20 cellular contexts compared by ENCODE assay signal in genomic region chr14:30638926-30639325, GRCh38.
"Had no signal": no experiment of that assay in that cellular context is flagged by ENCODE, and none has a peak within 500 bp of the region (broad histone marks: within the 10 kb centered on the region; RNA-seq: fewer than 3 reads in every experiment).

No MANE protein-coding gene starts in this region.

- H3K27me3 Mint-ChIP-seq: activated B cell treated with CpG ODN at 0.5 μM for 24 hours; activated T-cell treated with anti-CD3 and anti-CD28 coated beads, Interleukin-2, amount 50 U/mL, for 24 hours; natural killer cell treated with Interleukin-12 subunit alpha and Interleukin-12 subunit beta and Interleukin-15 and Interleukin-18, amount 100 ng/mL, for 72 hours; T-cell had no signal

- H3K27ac Mint-ChIP-seq: activated B cell treated with CpG ODN at 0.5 μM for 24 hours; activated CD8-positive, alpha-beta T cell treated with anti-CD3 and anti-CD28 coated beads, Interleukin-2, amount 10 ng/mL, durations not matched to agents 7 days and 5 days; activated T-cell treated with anti-CD3 and anti-CD28 coated beads, Interleukin-2, amount 50 U/mL, for 24 hours; natural killer cell treated with Interleukin-12 subunit alpha and Interleukin-12 subunit beta and Interleukin-15 and Interleukin-18, amount 100 ng/mL, for 72 hours; T-cell had no signal

- H3K4me3 Mint-ChIP-seq: activated B cell treated with CpG ODN at 0.5 μM for 24 hours; activated CD8-positive, alpha-beta T cell treated with anti-CD3 and anti-CD28 coated beads, Interleukin-2, amount 10 ng/mL, durations not matched to agents 7 days and 5 days; activated T-cell treated with anti-CD3 and anti-CD28 coated beads, Interleukin-2, amount 50 U/mL, for 24 hours; natural killer cell treated with Interleukin-12 subunit alpha and Interleukin-12 subunit beta and Interleukin-15 and Interleukin-18, amount 100 ng/mL, for 72 hours; T-cell had no signal

- H3K4me3 ChIP-seq: adrenal gland, hepatocyte, lung, sigmoid colon, spleen, thyroid gland had no signal

- ATAC-seq: activated CD8-positive, alpha-beta T cell treated with anti-CD3 and anti-CD28 coated beads, Interleukin-2, amount 10 ng/mL, durations not matched to agents 7 days and 5 days; left cardiac atrium; natural killer cell treated with Interleukin-12 subunit alpha and Interleukin-12 subunit beta and Interleukin-15 and Interleukin-18, amount 100 ng/mL, for 72 hours; SK-N-SH treated with all-trans-retinoic acid at 6 μM for 48 hours; T-cell had no signal

- H3K9me3 Mint-ChIP-seq: activated T-cell treated with anti-CD3 and anti-CD28 coated beads, Interleukin-2, amount 50 U/mL, for 24 hours; natural killer cell treated with Interleukin-12 subunit alpha and Interleukin-12 subunit beta and Interleukin-15 and Interleukin-18, amount 100 ng/mL, for 72 hours had no signal

- DNase-seq: activated B cell treated with CpG ODN at 0.5 μM for 24 hours; activated CD4-positive, alpha-beta T cell treated with anti-CD3 and anti-CD28 coated beads for 48 hours; activated CD8-positive, alpha-beta T cell treated with anti-CD3 and anti-CD28 coated beads, Interleukin-2, amount 10 ng/mL, durations not matched to agents 7 days and 5 days; activated effector memory CD4-positive, alpha-beta T cell treated with Interleukin-2 at 50 U/mL for 16 hours; activated naive CD4-positive, alpha-beta T cell treated with anti-CD3 and anti-CD28 coated beads, Interleukin-2, amount 50 U/mL, for 16 hours; activated T-cell treated with anti-CD3 and anti-CD28 coated beads, Interleukin-2, amount 50 U/mL, for 24 hours; erythroblast; left cardiac atrium; sigmoid colon; spleen; stimulated activated naive CD4-positive, alpha-beta T cell; T-cell; T-helper 9 cell; thyroid gland had no signal

- H3K4me1 Mint-ChIP-seq: activated B cell treated with CpG ODN at 0.5 μM for 24 hours had no signal

- H3K4me1 ChIP-seq: sigmoid colon, thyroid gland had no signal

- H3K27ac ChIP-seq: adrenal gland, hepatocyte, neutrophil, sigmoid colon, thyroid gland had no signal

- H3K27me3 ChIP-seq: adrenal gland, hepatocyte, neutrophil, sigmoid colon, spleen, thyroid gland had no signal

- H3K9me3 ChIP-seq: adrenal gland, neutrophil, sigmoid colon, thyroid gland had no signal
